In genomic region chr7:101917566-101917965, GRCh38 we compare ENCODE assay signal across 28 cellular contexts.
"Had no signal": no experiment of that assay in that cellular context is flagged by ENCODE, and none has a peak within 500 bp of the region (broad histone marks: within the 10 kb centered on the region; RNA-seq: fewer than 3 reads in every experiment).

No MANE protein-coding gene starts in this region.

- H3K4me1 ChIP-seq: SJSA1 had no signal

- H3K27me3 ChIP-seq: ascending aorta, cardiac muscle cell, SJSA1 had no signal

- H3K4me2 ChIP-seq: SK-N-SH had no signal

- H3K9me2 ChIP-seq: SK-N-SH had no signal

- DNase-seq: activated B cell treated with CpG ODN at 0.5 μM for 24 hours; activated CD4-positive, alpha-beta T cell treated with anti-CD3 and anti-CD28 coated beads for 48 hours; activated CD4-positive, CD25-positive, alpha-beta regulatory T cell treated with anti-CD3 and anti-CD28 coated beads, Interleukin-2, amount 50 U/mL, for 72 hours; activated CD8-positive, alpha-beta T cell treated with anti-CD3 and anti-CD28 coated beads for 36 hours; activated effector memory CD4-positive, alpha-beta T cell treated with anti-CD3 and anti-CD28 coated beads, Interleukin-2, amount 50 U/mL, for 16 hours; activated naive CD4-positive, alpha-beta T cell; activated naive CD4-positive, alpha-beta T cell treated with anti-CD3 and anti-CD28 coated beads, Interleukin-2, amount 50 U/mL, for 16 hours; activated naive CD8-positive, alpha-beta T cell treated with anti-CD3 and anti-CD28 coated beads for 36 hours; activated T-cell treated with anti-CD3 and anti-CD28 coated beads, Interleukin-2, amount 50 U/mL, for 1 hour; activated T-cell treated with anti-CD3 and anti-CD28 coated beads, Interleukin-2, amount 50 U/mL, for 72 hours; amniotic stem cell; IMR-90; NCI-H1048; NCI-H1436 treated with DMSO at 0.1 percent for 48 hours; NCI-H1694 treated with DMSO at 0.1 percent for 48 hours; NCI-H2029; NCI-H345; NCI-H510A; NCI-H526; NCI-H748 treated with DMSO at 0.1 percent for 48 hours; NK-92 treated with Interleukin-12 subunit alpha and Interleukin-12 subunit beta, amount 100 ng/mL, for 24 hours; SHP77 treated with DMSO at 0.1 percent for 48 hours; SK-N-SH had no signal

- H3K36me3 ChIP-seq: cardiac muscle cell had no signal

- H3K9me3 ChIP-seq: ascending aorta, SJSA1, SK-N-SH had no signal

- H3K9ac ChIP-seq: SK-N-SH had no signal

- H3K4me3 ChIP-seq: ascending aorta, cardiac muscle cell, K562, SJSA1 had no signal

- H3K27ac ChIP-seq: ascending aorta, SJSA1, VCaP had no signal
